ENCODE assay signal across 1 cellular context in the genomic region with DNA sequence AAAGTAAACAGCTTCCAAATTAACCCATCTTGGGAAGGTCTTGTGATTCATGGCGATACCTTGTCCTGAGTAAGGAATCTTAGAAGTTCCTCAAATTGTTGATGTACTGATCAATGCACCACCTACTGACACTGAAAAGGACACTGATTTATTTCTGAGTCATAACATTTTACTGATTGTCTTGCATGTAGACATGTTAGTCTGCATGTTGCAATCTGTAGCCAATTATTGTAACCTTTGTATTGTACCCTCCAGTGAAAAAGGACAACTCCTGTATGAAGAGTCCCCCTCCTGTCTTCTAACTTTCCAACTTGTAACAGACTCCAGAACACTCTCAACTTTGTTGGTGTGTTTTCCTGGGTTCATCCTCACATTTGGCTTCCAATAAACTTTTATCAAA.
TF ChIP-seq lines count a peak whose summit lies in the region.

No MANE protein-coding gene starts in this region.

TF ChIP-seq in HepG2, 621 proteins besides CTCF, POLR2A, EP300 and RAD21:
- TF ChIP-seq ZNF724P (CRISPR knock-in tag; IDR thresholded peaks at IDR 0.05; ENCODE audit: borderline replicate concordance) (no peak), NONO (IDR thresholded peaks at IDR 0.05) (no peak), NONO (CRISPR knock-in tag; conservative IDR thresholded peaks at IDR 0.05) (no peak), ZNF841 (CRISPR knock-in tag; IDR thresholded peaks at IDR 0.05; ENCODE audit: borderline replicate concordance) (no peak), MYC (CRISPR knock-in tag; IDR thresholded peaks at IDR 0.05; ENCODE audit: borderline replicate concordance) (no peak), TBX3 (IDR thresholded peaks at IDR 0.05; ENCODE audit: borderline replicate concordance) (no peak), ZNF660 (CRISPR knock-in tag; IDR thresholded peaks at IDR 0.05; ENCODE audit: borderline replicate concordance, low read depth) (no peak), SP5 (CRISPR knock-in tag; IDR thresholded peaks at IDR 0.05; ENCODE audit: borderline replicate concordance, low read depth) (no peak), MED13 (CRISPR knock-in tag; IDR thresholded peaks at IDR 0.05) (no peak), ZNF317 (CRISPR knock-in tag; IDR thresholded peaks at IDR 0.05) (no peak), DMAP1 (CRISPR knock-in tag; IDR thresholded peaks at IDR 0.05) (no peak), ZNF101 (CRISPR knock-in tag; IDR thresholded peaks at IDR 0.05; ENCODE audit: borderline replicate concordance, low read depth) (no peak), ZNF44 (CRISPR knock-in tag; IDR thresholded peaks at IDR 0.05) (no peak), BRD4 (CRISPR knock-in tag; IDR thresholded peaks at IDR 0.05) (no peak), ZEB1 (IDR thresholded peaks at IDR 0.05; ENCODE audit: insufficient replicate concordance, low read depth) (no peak), FOXC1 (CRISPR knock-in tag; IDR thresholded peaks at IDR 0.05; ENCODE audit: borderline replicate concordance) (no peak), WIZ (CRISPR knock-in tag; IDR thresholded peaks at IDR 0.05) (no peak)
- TF ChIP-seq, protein P1, sequence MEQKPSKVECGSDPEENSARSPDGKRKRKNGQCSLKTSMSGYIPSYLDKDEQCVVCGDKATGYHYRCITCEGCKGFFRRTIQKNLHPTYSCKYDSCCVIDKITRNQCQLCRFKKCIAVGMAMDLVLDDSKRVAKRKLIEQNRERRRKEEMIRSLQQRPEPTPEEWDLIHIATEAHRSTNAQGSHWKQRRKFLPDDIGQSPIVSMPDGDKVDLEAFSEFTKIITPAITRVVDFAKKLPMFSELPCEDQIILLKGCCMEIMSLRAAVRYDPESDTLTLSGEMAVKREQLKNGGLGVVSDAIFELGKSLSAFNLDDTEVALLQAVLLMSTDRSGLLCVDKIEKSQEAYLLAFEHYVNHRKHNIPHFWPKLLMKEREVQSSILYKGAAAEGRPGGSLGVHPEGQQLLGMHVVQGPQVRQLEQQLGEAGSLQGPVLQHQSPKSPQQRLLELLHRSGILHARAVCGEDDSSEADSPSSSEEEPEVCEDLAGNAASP (CRISPR knock-in tag; IDR thresholded peaks at IDR 0.05; ENCODE audit: borderline replicate concordance) = no peak
- TF ChIP-seq, protein P2, sequence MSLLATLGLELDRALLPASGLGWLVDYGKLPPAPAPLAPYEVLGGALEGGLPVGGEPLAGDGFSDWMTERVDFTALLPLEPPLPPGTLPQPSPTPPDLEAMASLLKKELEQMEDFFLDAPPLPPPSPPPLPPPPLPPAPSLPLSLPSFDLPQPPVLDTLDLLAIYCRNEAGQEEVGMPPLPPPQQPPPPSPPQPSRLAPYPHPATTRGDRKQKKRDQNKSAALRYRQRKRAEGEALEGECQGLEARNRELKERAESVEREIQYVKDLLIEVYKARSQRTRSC (CRISPR knock-in tag; IDR thresholded peaks at IDR 0.05; ENCODE audit: low read depth) = no peak
